ENCODE assay signal across 1 cellular context in the genomic region with DNA sequence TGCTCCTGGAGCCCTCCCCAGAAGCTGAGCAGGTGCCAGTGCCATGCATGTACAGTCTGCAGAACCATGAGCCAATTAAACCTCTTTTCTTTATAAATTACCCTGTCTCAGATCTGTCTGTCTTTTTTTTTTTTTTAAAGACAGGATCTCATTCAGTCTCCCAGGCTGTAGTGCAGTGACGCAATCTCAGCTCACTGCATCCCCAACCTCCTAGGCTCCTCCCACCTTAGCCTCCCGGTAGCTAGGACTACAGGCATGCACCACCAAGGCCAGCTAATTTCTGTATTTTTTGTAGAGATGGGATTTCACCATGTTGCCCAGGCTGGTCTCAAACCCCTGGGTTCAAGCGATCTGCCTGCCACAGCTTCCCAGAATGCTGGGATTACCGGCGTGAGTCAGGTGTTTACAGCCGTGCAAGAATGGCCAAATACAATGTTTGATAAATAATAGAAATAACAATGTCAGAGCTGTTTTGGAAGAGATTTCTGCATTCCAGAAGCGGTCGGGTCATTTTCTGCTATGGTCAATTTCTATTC.
TF ChIP-seq lines count a peak whose summit lies in the region.

No MANE protein-coding gene starts in this region.

TF ChIP-seq in HepG2, 621 proteins besides CTCF, POLR2A, EP300 and RAD21 (continued from another document):
- TF ChIP-seq, protein P1, sequence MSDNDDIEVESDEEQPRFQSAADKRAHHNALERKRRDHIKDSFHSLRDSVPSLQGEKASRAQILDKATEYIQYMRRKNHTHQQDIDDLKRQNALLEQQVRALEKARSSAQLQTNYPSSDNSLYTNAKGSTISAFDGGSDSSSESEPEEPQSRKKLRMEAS (IDR thresholded peaks at IDR 0.05): no peak
- TF ChIP-seq FOSL1 (CRISPR knock-in tag; IDR thresholded peaks at IDR 0.05; ENCODE audit: borderline replicate concordance) (no peak), RCOR2 (CRISPR knock-in tag; IDR thresholded peaks at IDR 0.05) (no peak), CCAR2 (optimal IDR thresholded peaks at IDR 0.05; ENCODE audit: low read depth, low read length) (no peak), NFKBIZ (CRISPR knock-in tag; IDR thresholded peaks at IDR 0.05) (no peak), CEBPG (CRISPR knock-in tag; IDR thresholded peaks at IDR 0.05) (peak; percentile 84), ATRX (CRISPR knock-in tag; IDR thresholded peaks at IDR 0.05; ENCODE audit: borderline replicate concordance) (no peak), WIZ (CRISPR knock-in tag; IDR thresholded peaks at IDR 0.05) (no peak), ZNF629 (CRISPR knock-in tag; conservative IDR thresholded peaks at IDR 0.05) (0 out of 2 replicates have a peak, but pooled peaks have one; percentile 25), CEBPB (IDR thresholded peaks at IDR 0.05; ENCODE audit: borderline replicate concordance, low read depth, low read length) (peak; percentile 84), JUNB (CRISPR knock-in tag; IDR thresholded peaks at IDR 0.05; ENCODE audit: borderline replicate concordance) (no peak)
- TF ChIP-seq, protein P2, sequence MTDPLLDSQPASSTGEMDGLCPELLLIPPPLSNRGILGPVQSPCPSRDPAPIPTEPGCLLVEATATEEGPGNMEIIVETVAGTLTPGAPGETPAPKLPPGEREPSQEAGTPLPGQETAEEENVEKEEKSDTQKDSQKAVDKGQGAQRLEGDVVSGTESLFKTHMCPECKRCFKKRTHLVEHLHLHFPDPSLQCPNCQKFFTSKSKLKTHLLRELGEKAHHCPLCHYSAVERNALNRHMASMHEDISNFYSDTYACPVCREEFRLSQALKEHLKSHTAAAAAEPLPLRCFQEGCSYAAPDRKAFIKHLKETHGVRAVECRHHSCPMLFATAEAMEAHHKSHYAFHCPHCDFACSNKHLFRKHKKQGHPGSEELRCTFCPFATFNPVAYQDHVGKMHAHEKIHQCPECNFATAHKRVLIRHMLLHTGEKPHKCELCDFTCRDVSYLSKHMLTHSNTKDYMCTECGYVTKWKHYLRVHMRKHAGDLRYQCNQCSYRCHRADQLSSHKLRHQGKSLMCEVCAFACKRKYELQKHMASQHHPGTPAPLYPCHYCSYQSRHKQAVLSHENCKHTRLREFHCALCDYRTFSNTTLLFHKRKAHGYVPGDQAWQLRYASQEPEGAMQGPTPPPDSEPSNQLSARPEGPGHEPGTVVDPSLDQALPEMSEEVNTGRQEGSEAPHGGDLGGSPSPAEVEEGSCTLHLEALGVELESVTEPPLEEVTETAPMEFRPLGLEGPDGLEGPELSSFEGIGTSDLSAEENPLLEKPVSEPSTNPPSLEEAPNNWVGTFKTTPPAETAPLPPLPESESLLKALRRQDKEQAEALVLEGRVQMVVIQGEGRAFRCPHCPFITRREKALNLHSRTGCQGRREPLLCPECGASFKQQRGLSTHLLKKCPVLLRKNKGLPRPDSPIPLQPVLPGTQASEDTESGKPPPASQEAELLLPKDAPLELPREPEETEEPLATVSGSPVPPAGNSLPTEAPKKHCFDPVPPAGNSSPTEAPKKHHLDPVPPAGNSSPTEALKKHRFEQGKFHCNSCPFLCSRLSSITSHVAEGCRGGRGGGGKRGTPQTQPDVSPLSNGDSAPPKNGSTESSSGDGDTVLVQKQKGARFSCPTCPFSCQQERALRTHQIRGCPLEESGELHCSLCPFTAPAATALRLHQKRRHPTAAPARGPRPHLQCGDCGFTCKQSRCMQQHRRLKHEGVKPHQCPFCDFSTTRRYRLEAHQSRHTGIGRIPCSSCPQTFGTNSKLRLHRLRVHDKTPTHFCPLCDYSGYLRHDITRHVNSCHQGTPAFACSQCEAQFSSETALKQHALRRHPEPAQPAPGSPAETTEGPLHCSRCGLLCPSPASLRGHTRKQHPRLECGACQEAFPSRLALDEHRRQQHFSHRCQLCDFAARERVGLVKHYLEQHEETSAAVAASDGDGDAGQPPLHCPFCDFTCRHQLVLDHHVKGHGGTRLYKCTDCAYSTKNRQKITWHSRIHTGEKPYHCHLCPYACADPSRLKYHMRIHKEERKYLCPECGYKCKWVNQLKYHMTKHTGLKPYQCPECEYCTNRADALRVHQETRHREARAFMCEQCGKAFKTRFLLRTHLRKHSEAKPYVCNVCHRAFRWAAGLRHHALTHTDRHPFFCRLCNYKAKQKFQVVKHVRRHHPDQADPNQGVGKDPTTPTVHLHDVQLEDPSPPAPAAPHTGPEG (CRISPR knock-in tag; IDR thresholded peaks at IDR 0.05): no peak
- TF ChIP-seq, protein P3, sequence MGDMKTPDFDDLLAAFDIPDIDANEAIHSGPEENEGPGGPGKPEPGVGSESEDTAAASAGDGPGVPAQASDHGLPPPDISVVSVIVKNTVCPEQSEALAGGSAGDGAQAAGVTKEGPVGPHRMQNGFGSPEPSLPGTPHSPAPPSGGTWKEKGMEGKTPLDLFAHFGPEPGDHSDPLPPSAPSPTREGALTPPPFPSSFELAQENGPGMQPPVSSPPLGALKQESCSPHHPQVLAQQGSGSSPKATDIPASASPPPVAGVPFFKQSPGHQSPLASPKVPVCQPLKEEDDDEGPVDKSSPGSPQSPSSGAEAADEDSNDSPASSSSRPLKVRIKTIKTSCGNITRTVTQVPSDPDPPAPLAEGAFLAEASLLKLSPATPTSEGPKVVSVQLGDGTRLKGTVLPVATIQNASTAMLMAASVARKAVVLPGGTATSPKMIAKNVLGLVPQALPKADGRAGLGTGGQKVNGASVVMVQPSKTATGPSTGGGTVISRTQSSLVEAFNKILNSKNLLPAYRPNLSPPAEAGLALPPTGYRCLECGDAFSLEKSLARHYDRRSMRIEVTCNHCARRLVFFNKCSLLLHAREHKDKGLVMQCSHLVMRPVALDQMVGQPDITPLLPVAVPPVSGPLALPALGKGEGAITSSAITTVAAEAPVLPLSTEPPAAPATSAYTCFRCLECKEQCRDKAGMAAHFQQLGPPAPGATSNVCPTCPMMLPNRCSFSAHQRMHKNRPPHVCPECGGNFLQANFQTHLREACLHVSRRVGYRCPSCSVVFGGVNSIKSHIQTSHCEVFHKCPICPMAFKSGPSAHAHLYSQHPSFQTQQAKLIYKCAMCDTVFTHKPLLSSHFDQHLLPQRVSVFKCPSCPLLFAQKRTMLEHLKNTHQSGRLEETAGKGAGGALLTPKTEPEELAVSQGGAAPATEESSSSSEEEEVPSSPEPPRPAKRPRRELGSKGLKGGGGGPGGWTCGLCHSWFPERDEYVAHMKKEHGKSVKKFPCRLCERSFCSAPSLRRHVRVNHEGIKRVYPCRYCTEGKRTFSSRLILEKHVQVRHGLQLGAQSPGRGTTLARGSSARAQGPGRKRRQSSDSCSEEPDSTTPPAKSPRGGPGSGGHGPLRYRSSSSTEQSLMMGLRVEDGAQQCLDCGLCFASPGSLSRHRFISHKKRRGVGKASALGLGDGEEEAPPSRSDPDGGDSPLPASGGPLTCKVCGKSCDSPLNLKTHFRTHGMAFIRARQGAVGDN (CRISPR knock-in tag; IDR thresholded peaks at IDR 0.05): no peak
- TF ChIP-seq, protein P4, sequence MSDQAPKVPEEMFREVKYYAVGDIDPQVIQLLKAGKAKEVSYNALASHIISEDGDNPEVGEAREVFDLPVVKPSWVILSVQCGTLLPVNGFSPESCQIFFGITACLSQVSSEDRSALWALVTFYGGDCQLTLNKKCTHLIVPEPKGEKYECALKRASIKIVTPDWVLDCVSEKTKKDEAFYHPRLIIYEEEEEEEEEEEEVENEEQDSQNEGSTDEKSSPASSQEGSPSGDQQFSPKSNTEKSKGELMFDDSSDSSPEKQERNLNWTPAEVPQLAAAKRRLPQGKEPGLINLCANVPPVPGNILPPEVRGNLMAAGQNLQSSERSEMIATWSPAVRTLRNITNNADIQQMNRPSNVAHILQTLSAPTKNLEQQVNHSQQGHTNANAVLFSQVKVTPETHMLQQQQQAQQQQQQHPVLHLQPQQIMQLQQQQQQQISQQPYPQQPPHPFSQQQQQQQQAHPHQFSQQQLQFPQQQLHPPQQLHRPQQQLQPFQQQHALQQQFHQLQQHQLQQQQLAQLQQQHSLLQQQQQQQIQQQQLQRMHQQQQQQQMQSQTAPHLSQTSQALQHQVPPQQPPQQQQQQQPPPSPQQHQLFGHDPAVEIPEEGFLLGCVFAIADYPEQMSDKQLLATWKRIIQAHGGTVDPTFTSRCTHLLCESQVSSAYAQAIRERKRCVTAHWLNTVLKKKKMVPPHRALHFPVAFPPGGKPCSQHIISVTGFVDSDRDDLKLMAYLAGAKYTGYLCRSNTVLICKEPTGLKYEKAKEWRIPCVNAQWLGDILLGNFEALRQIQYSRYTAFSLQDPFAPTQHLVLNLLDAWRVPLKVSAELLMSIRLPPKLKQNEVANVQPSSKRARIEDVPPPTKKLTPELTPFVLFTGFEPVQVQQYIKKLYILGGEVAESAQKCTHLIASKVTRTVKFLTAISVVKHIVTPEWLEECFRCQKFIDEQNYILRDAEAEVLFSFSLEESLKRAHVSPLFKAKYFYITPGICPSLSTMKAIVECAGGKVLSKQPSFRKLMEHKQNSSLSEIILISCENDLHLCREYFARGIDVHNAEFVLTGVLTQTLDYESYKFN (CRISPR knock-in tag; conservative IDR thresholded peaks at IDR 0.05): no peak
- TF ChIP-seq, protein P5, sequence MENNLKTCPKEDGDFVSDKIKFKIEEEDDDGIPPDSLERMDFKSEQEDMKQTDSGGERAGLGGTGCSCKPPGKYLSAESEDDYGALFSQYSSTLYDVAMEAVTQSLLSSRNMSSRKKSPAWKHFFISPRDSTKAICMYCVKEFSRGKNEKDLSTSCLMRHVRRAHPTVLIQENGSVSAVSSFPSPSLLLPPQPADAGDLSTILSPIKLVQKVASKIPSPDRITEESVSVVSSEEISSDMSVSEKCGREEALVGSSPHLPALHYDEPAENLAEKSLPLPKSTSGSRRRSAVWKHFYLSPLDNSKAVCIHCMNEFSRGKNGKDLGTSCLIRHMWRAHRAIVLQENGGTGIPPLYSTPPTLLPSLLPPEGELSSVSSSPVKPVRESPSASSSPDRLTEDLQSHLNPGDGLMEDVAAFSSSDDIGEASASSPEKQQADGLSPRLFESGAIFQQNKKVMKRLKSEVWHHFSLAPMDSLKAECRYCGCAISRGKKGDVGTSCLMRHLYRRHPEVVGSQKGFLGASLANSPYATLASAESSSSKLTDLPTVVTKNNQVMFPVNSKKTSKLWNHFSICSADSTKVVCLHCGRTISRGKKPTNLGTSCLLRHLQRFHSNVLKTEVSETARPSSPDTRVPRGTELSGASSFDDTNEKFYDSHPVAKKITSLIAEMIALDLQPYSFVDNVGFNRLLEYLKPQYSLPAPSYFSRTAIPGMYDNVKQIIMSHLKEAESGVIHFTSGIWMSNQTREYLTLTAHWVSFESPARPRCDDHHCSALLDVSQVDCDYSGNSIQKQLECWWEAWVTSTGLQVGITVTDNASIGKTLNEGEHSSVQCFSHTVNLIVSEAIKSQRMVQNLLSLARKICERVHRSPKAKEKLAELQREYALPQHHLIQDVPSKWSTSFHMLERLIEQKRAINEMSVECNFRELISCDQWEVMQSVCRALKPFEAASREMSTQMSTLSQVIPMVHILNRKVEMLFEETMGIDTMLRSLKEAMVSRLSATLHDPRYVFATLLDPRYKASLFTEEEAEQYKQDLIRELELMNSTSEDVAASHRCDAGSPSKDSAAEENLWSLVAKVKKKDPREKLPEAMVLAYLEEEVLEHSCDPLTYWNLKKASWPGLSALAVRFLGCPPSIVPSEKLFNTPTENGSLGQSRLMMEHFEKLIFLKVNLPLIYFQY (CRISPR knock-in tag; IDR thresholded peaks at IDR 0.05; ENCODE audit: borderline replicate concordance): no peak
- TF ChIP-seq, protein P6, sequence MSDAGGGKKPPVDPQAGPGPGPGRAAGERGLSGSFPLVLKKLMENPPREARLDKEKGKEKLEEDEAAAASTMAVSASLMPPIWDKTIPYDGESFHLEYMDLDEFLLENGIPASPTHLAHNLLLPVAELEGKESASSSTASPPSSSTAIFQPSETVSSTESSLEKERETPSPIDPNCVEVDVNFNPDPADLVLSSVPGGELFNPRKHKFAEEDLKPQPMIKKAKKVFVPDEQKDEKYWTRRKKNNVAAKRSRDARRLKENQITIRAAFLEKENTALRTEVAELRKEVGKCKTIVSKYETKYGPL (CRISPR knock-in tag; IDR thresholded peaks at IDR 0.05): no peak
